Comparison of ENCODE assay signal across 10 cellular contexts in genomic region chr12:7907009-7907408, GRCh38. TPM values are rescaled to one million over a fixed set of nuclear protein-coding genes. Genes with fewer than 3 reads are reported as not detected.
A peak's percentile ranks its signal among the peaks of the same experiment; 100 is the strongest.
DNase-seq lines count a peak whose midpoint lies in the region; ATAC-seq, FAIRE-seq and TF ChIP-seq lines count a peak whose summit lies in the region.
"Had no signal": no experiment of that assay in that cellular context is flagged by ENCODE, and none has a peak within 500 bp of the region (broad histone marks: within the 10 kb centered on the region; RNA-seq: fewer than 3 reads in every experiment).

No MANE protein-coding gene starts in this region.

- FAIRE-seq in small intestine (lab: Jason Lieb, UNC) = no peak
- FAIRE-seq: colon had no signal

- intact Hi-C loops in left cardiac atrium (cut with DNase I) (no loop called here), heart left ventricle (cut with DNase I) (no loop called here)

- H3K9me3 Mint-ChIP-seq in endodermal cell = no peaks in the 10 kb centered on the region
- H3K9me3 Mint-ChIP-seq: stimulated activated naive CD8-positive, alpha-beta T cell treated with anti-CD3 and anti-CD28 coated beads, Interleukin-15, Interleukin-2, amounts not matched to agents 100 ng/mL and 50 ng/mL, for 24 hours had no signal

- TF ChIP-seq POLR2A in heart left ventricle (IDR thresholded peaks at IDR 0.05) = no peak

- WGBS in heart left ventricle, 4 donors = 30 to 36% (median 33%) methylated on average over 3 of the region's 3 CpGs
- 8 to 19% methylated on average over 3 of the region's 3 CpGs for WGBS in endodermal cell (ENCODE audit: insufficient coverage in 1 of 2, insufficient read length in 1 of 2), 2 experiments
- 10 to 20% (median 11%) methylated on average over 3 of the region's 3 CpGs for WGBS in small intestine, 3 donors

- ATAC-seq in left cardiac atrium = peak in 1 of 2 donors; percentile 38
- no peak for ATAC-seq in heart left ventricle
- no peak for ATAC-seq in HG02885 (IDR thresholded peaks at IDR 0.05; ENCODE audit: poor library complexity, unreplicated experiment)
- ATAC-seq in GM18498 (IDR thresholded peaks at IDR 0.05; ENCODE audit: unreplicated experiment) = no peak
- no peak for ATAC-seq in GM18909 (IDR thresholded peaks at IDR 0.05; ENCODE audit: poor library complexity, unreplicated experiment)

- H3K27me3 ChIP-seq in heart left ventricle (no peaks in the 10 kb centered on the region), endodermal cell (ENCODE audit: control insufficient read depth, insufficient read depth, low read length, poor library complexity, severe bottlenecking) (no peaks in the 10 kb centered on the region), small intestine (ENCODE audit: control insufficient read depth in 2 of 2, insufficient read depth in 2 of 2, low read length in 2 of 2) (no peaks in the 10 kb centered on the region)

- DNase-seq in left cardiac atrium = peak; percentile 36
- no peak for DNase-seq in heart left ventricle
- peak; percentile 44 for DNase-seq in NCI-H748 treated with DMSO at 0.1 percent for 48 hours (lab: John Stamatoyannopoulos, UW)
- peak; percentile 96 for DNase-seq in endodermal cell
- peak; percentile 71 for DNase-seq in small intestine

- H3K27ac ChIP-seq in heart left ventricle = no peak overlapping the region
- H3K27ac ChIP-seq in endodermal cell (ENCODE audit: low read depth, low read length) = peak overlapping the region; percentile 16
- H3K27ac ChIP-seq in small intestine (ENCODE audit: low read depth in 1 of 2, low read length in 1 of 2) = no peak overlapping the region

- H3K9me3 ChIP-seq in heart left ventricle (no peaks in the 10 kb centered on the region), endodermal cell (ENCODE audit: control insufficient read depth, low read length) (no peaks in the 10 kb centered on the region), small intestine (ENCODE audit: control insufficient read depth, low read depth) (no peaks in the 10 kb centered on the region)

- H3K27me3 Mint-ChIP-seq in endodermal cell (ENCODE audit: insufficient read depth) = no peaks in the 10 kb centered on the region
- H3K27me3 Mint-ChIP-seq: stimulated activated naive CD8-positive, alpha-beta T cell treated with anti-CD3 and anti-CD28 coated beads, Interleukin-15, Interleukin-2, amounts not matched to agents 100 ng/mL and 50 ng/mL, for 24 hours had no signal

- no peaks in the 10 kb centered on the region for H3K36me3 Mint-ChIP-seq in endodermal cell (ENCODE audit: low read depth)

- H3K4me1 Mint-ChIP-seq in endodermal cell = peaks cover 33% of the 10 kb centered on the region

- H3K36me3 ChIP-seq in heart left ventricle = no peaks in the 10 kb centered on the region
- H3K36me3 ChIP-seq in endodermal cell (ENCODE audit: control insufficient read depth, insufficient read depth, low read length) = no peaks in the 10 kb centered on the region
- H3K36me3 ChIP-seq in small intestine (ENCODE audit: control insufficient read depth in 2 of 2, insufficient read depth in 2 of 2, low read length in 2 of 2) = no peaks in the 10 kb centered on the region

- H3K4me3 ChIP-seq in heart left ventricle = no peak overlapping the region
- no peak overlapping the region for H3K4me3 ChIP-seq in endodermal cell (ENCODE audit: low read length)
- H3K4me3 ChIP-seq in small intestine (ENCODE audit: low read depth in 1 of 2, low read length in 2 of 2) = no peak overlapping the region

- no peaks in the 10 kb centered on the region for H3K4me1 ChIP-seq in heart left ventricle
- H3K4me1 ChIP-seq in endodermal cell (ENCODE audit: control insufficient read depth, insufficient read depth, low read length) = no peaks in the 10 kb centered on the region
- no peaks in the 10 kb centered on the region for H3K4me1 ChIP-seq in small intestine (ENCODE audit: control insufficient read depth in 2 of 2, insufficient read depth in 1 of 2, low read depth in 1 of 2, low read length in 1 of 2)

- peak overlapping the region; percentile 22 for H3K4me3 Mint-ChIP-seq in endodermal cell
- H3K4me3 Mint-ChIP-seq: stimulated activated naive CD8-positive, alpha-beta T cell treated with anti-CD3 and anti-CD28 coated beads, Interleukin-15, Interleukin-2, amounts not matched to agents 100 ng/mL and 50 ng/mL, for 24 hours had no signal

- peak overlapping the region; percentile 91 for H3K27ac Mint-ChIP-seq in endodermal cell
- H3K27ac Mint-ChIP-seq: stimulated activated naive CD8-positive, alpha-beta T cell treated with anti-CD3 and anti-CD28 coated beads, Interleukin-15, Interleukin-2, amounts not matched to agents 100 ng/mL and 50 ng/mL, for 24 hours had no signal

- peak overlapping the region; percentile 46 for H3K9ac ChIP-seq in endodermal cell (ENCODE audit: extremely low read depth, low read length, poor library complexity, severe bottlenecking)

- TF ChIP-seq CTCF in heart left ventricle (IDR thresholded peaks at IDR 0.05) (peak in 2 of 12 donors; percentile 26 to 30), endodermal cell (conservative IDR thresholded peaks at IDR 0.05) (peak; percentile 90)

RNA-seq across cellular contexts. Expression of gene SLC2A3, which starts 29.0 kb away (rescaled TPM):
- total RNA-seq in left cardiac atrium = 10 to 100 TPM; 21.6 to 33.5 TPM
- 10 to 100 TPM in 4 of 9 donors, 1 to 10 TPM in 5; 6.3 to 76.9 (median 9.4) TPM for total RNA-seq in heart left ventricle
- 1 to 10 TPM; 4.6 to 4.8 TPM for polyA plus RNA-seq in heart left ventricle
- total RNA-seq in endodermal cell = 1,000 to 10,000 TPM; 1,330 to 2,480 TPM
- polyA plus RNA-seq in endodermal cell (2013, experiment 1 of 2) = 758 TPM
- 902 TPM for polyA plus RNA-seq in endodermal cell (2013, experiment 2 of 2)
- 1 to 10 TPM in 2 of 3 donors, under 1 TPM in 1; 0.89 to 7.7 (median 1.9) TPM for polyA plus RNA-seq in small intestine

RNA-seq across cellular contexts. Expression of gene SLC2A14, which starts 34.3 kb away (rescaled TPM):
- total RNA-seq in left cardiac atrium = 1 to 10 TPM in 1 of 2 donors, under 1 TPM in 1; 0.29 to 1.3 TPM
- 1 to 10 TPM in 1 of 9 donors, under 1 TPM in 2, not detected in 6; 0.35 to 1.0 (median 0.56) TPM for total RNA-seq in heart left ventricle
- not detected for polyA plus RNA-seq in heart left ventricle
- total RNA-seq in endodermal cell = 10 to 100 TPM; 35.9 to 70.9 TPM
- 0.50 TPM for polyA plus RNA-seq in endodermal cell (2013, experiment 1 of 2)
- polyA plus RNA-seq in endodermal cell (2013, experiment 2 of 2) = 0.54 TPM
- under 1 TPM in 2 of 3 donors, not detected in 1; 0.03 to 0.22 TPM for polyA plus RNA-seq in small intestine

Comparison
In these comparisons a context has a peak if more than half of its experiments do, and no peak if none do; other contexts are left out.
1. DNase-seq: peak in left cardiac atrium (single experiment), NCI-H748 treated with DMSO at 0.1 percent for 48 hours (single experiment), endodermal cell (single experiment) and small intestine (single experiment); none in heart left ventricle (0 of 5).
2. RNA of gene SLC2A3, which starts 29.0 kb away (total RNA-seq): 1,330 to 2,480 TPM in endodermal cell; 21.6 to 33.5 TPM in left cardiac atrium and 6.3 to 76.9 TPM in heart left ventricle; every median in the first group is over 10 times any median in the second.
3. RNA of gene SLC2A14, which starts 34.3 kb away (total RNA-seq): 35.9 to 70.9 TPM in endodermal cell; 0.29 to 1.3 TPM in left cardiac atrium and 0.35 to 1.0 TPM in heart left ventricle; every median in the first group is over 10 times any median in the second.